10 cellular contexts compared by ENCODE assay signal in genomic region chr12:52155048-52155868, GRCh38.
DNase-seq lines count a peak whose midpoint lies in the region; TF ChIP-seq lines count a peak whose summit lies in the region.
"Had no signal": no experiment of that assay in that cellular context is flagged by ENCODE, and none has a peak within 500 bp of the region (broad histone marks: within the 10 kb centered on the region; RNA-seq: fewer than 3 reads in every experiment).

No MANE protein-coding gene starts in this region.

- peak overlapping the region; percentile 55 for H3K27ac ChIP-seq in effector memory CD4-positive, alpha-beta T cell (ENCODE audit: insufficient read depth, low read length, poor library complexity, severe bottlenecking)
- H3K27ac ChIP-seq: tibial artery had no signal

- H3K4me1 ChIP-seq in effector memory CD4-positive, alpha-beta T cell (ENCODE audit: control insufficient read depth, insufficient read depth, low read length, poor library complexity, severe bottlenecking), result peaks cover 40% of the 10 kb centered on the region

- H3K4me3 ChIP-seq in effector memory CD4-positive, alpha-beta T cell (ENCODE audit: insufficient read depth, low read depth, low read length, poor library complexity, severe bottlenecking), result peak overlapping the region; percentile 10
- no peak overlapping the region for H3K4me3 ChIP-seq in retinal pigment epithelial cell (ENCODE audit: low read length)
- H3K4me3 ChIP-seq: tibial artery had no signal

- no peaks in the 10 kb centered on the region for H3K36me3 ChIP-seq in effector memory CD4-positive, alpha-beta T cell (ENCODE audit: control insufficient read depth, insufficient read depth, low read length)
- H3K36me3 ChIP-seq: tibial artery had no signal

- no peak for TF ChIP-seq CTCF in retinal pigment epithelial cell (conservative IDR thresholded peaks at IDR 0.05; ENCODE audit: low read depth, low read length)

- H3K9me3 ChIP-seq in effector memory CD4-positive, alpha-beta T cell (ENCODE audit: control insufficient read depth, low read length), result no peaks in the 10 kb centered on the region
- H3K9me3 ChIP-seq: tibial artery had no signal

- no peaks in the 10 kb centered on the region for H3K27me3 ChIP-seq in effector memory CD4-positive, alpha-beta T cell (replicated peaks; ENCODE audit: control insufficient read depth, insufficient read depth, low read length, poor library complexity, severe bottlenecking)

- DNase-seq in NCI-H748 (lab: John Stamatoyannopoulos, UW; ENCODE audit: unreplicated experiment), result peak; percentile 24
- no peak for DNase-seq in NCI-H748 treated with DMSO at 0.1 percent for 48 hours (lab: John Stamatoyannopoulos, UW)
- peak; percentile 83 for DNase-seq in NCI-H226
- peak in 2 of 3 donors; percentile 36 to 37 for DNase-seq in effector memory CD4-positive, alpha-beta T cell
- peak; percentile 58 for DNase-seq in retinal pigment epithelial cell (ENCODE audit: low read depth)
- DNase-seq in RPMI8226, result no peak
- no peak for DNase-seq in DMS114 treated with DMSO at 0.1 percent for 48 hours (lab: John Stamatoyannopoulos, UW; ENCODE audit: unreplicated experiment)
- DNase-seq in NCI-H1092 (lab: John Stamatoyannopoulos, UW), result no peak
- DNase-seq: NCI-H1105 treated with DMSO at 0.1 percent for 48 hours, tibial artery had no signal

Comparison
In these comparisons a context has a peak if more than half of its experiments do, and no peak if none do; other contexts are left out.
1. DNase-seq: peak in NCI-H748 (single experiment), NCI-H226 (single experiment), effector memory CD4-positive, alpha-beta T cell (2 of 3) and retinal pigment epithelial cell (single experiment); none in NCI-H748 treated with DMSO at 0.1 percent for 48 hours (single experiment), RPMI8226 (single experiment), DMS114 treated with DMSO at 0.1 percent for 48 hours (single experiment) and NCI-H1092 (single experiment).